5 cellular contexts compared by ENCODE assay signal in genomic region chr13:103469771-103470170, GRCh38.
"Had no signal": no experiment of that assay in that cellular context is flagged by ENCODE, and none has a peak within 500 bp of the region (broad histone marks: within the 10 kb centered on the region; RNA-seq: fewer than 3 reads in every experiment).

No MANE protein-coding gene starts in this region.

- H3K4me1 ChIP-seq: HAP-1 had no signal

- H3K36me3 ChIP-seq: HAP-1 had no signal

- H3K4me3 ChIP-seq: GM23248, HAP-1 had no signal

- H3K27ac ChIP-seq: GM23248 had no signal

- H3K9me3 ChIP-seq: HAP-1 had no signal

- DNase-seq: GM23248, GOT3, H7, KBM-7 had no signal
